18 cellular contexts compared by ENCODE assay signal in genomic region chr6:99711925-99712324, GRCh38.
DNase-seq lines count a peak whose midpoint lies in the region; ATAC-seq and TF ChIP-seq lines count a peak whose summit lies in the region.
"Had no signal": no experiment of that assay in that cellular context is flagged by ENCODE, and none has a peak within 500 bp of the region (broad histone marks: within the 10 kb centered on the region; RNA-seq: fewer than 3 reads in every experiment).

No MANE protein-coding gene starts in this region.

- TF ChIP-seq RAD21 in neural cell (conservative IDR thresholded peaks at IDR 0.05) = no peak

- H4K20me1 ChIP-seq in neural cell (ENCODE audit: insufficient read depth) = no peaks in the 10 kb centered on the region
- H4K20me1 ChIP-seq: BLaER1 had no signal

- H3K4me1 Mint-ChIP-seq in activated CD8-positive, alpha-beta T cell treated with anti-CD3 and anti-CD28 coated beads for 36 hours (ENCODE audit: low read depth) = no peaks in the 10 kb centered on the region
- H3K4me1 Mint-ChIP-seq: CD14-positive monocyte; CD4-positive, alpha-beta memory T cell had no signal

- H2AFZ ChIP-seq in neural cell (ENCODE audit: low read depth, low read length) = no peak overlapping the region
- H2AFZ ChIP-seq: GM23248 had no signal

- no peak for ATAC-seq in activated CD8-positive, alpha-beta T cell treated with anti-CD3 and anti-CD28 coated beads for 36 hours
- no peak for ATAC-seq in GM18502 (IDR thresholded peaks at IDR 0.05; ENCODE audit: poor library complexity, unreplicated experiment)
- ATAC-seq: HCT116 had no signal

- H3K27me3 Mint-ChIP-seq in activated CD8-positive, alpha-beta T cell treated with anti-CD3 and anti-CD28 coated beads for 36 hours = peaks cover 13% of the 10 kb centered on the region

- POLR2A ChIA-PET in activated CD8-positive, alpha-beta T cell treated with anti-CD3 and anti-CD28 coated beads for 36 hours (lab: Charles Lee) = no interaction called here

- peak overlapping the region; percentile 43 for H3K4me3 ChIP-seq in neural cell (ENCODE audit: low read length)
- H3K4me3 ChIP-seq: BLaER1, GM23248 had no signal

- intact Hi-C loops in activated CD8-positive, alpha-beta T cell treated with anti-CD3 and anti-CD28 coated beads for 36 hours (cut with micrococcal nuclease) = no loop called here

- H3K27ac Mint-ChIP-seq in activated CD8-positive, alpha-beta T cell treated with anti-CD3 and anti-CD28 coated beads for 36 hours = no peak overlapping the region
- H3K27ac Mint-ChIP-seq: CD14-positive monocyte, HFFc6 had no signal

- peak overlapping the region; percentile 15 for H3K4me2 ChIP-seq in neural cell (ENCODE audit: low read length)
- H3K4me2 ChIP-seq: BLaER1 had no signal

- no peaks in the 10 kb centered on the region for H3K27me3 ChIP-seq in neural cell (ENCODE audit: insufficient read depth, low read depth, low read length)
- H3K27me3 ChIP-seq: BLaER1 had no signal

- no peaks in the 10 kb centered on the region for H3K9me3 ChIP-seq in neural cell (ENCODE audit: low read length)
- H3K9me3 ChIP-seq: BLaER1 had no signal

- no peaks in the 10 kb centered on the region for H3K9me2 ChIP-seq in neural cell (ENCODE audit: insufficient read depth, low read length)

- H3K79me2 ChIP-seq in neural cell (replicated peaks; ENCODE audit: insufficient read depth, low read length) = no peaks in the 10 kb centered on the region

- no peak overlapping the region for H3K4me3 Mint-ChIP-seq in activated CD8-positive, alpha-beta T cell treated with anti-CD3 and anti-CD28 coated beads for 36 hours
- H3K4me3 Mint-ChIP-seq: CD14-positive monocyte; CD4-positive, alpha-beta memory T cell; HFFc6 had no signal

- CTCF ChIA-PET in activated CD8-positive, alpha-beta T cell treated with anti-CD3 and anti-CD28 coated beads for 36 hours (lab: Charles Lee) = no interaction called here

- DNase-seq in NCI-H748 treated with DMSO at 0.1 percent for 48 hours (lab: John Stamatoyannopoulos, UW) = peak; percentile 7
- no peak for DNase-seq in NCI-H748 (lab: John Stamatoyannopoulos, UW; ENCODE audit: unreplicated experiment)
- DNase-seq in NCI-H69 (lab: John Stamatoyannopoulos, UW) = peak; percentile 12
- no peak for DNase-seq in NCI-H187 treated with DMSO at 0.1 percent for 48 hours (lab: John Stamatoyannopoulos, UW)
- no peak for DNase-seq in activated CD8-positive, alpha-beta T cell treated with anti-CD3 and anti-CD28 coated beads for 36 hours
- DNase-seq: 8988T; CD4-positive, alpha-beta memory T cell; DMS153; DMS79 treated with DMSO at 0.1 percent for 48 hours; GM23248; H7; HFFc6; IMR-90 had no signal

- H3K9me3 Mint-ChIP-seq in activated CD8-positive, alpha-beta T cell treated with anti-CD3 and anti-CD28 coated beads for 36 hours = peaks cover 4% of the 10 kb centered on the region

- peak overlapping the region; percentile 39 for H3K27ac ChIP-seq in neural cell (ENCODE audit: low read length)
- H3K27ac ChIP-seq: BLaER1, GM23248 had no signal

- H3K36me3 ChIP-seq in neural cell (ENCODE audit: insufficient read depth, low read length) = no peaks in the 10 kb centered on the region
- H3K36me3 ChIP-seq: BLaER1 had no signal

- no peaks in the 10 kb centered on the region for H3K36me3 Mint-ChIP-seq in activated CD8-positive, alpha-beta T cell treated with anti-CD3 and anti-CD28 coated beads for 36 hours (ENCODE audit: low read depth)
- H3K36me3 Mint-ChIP-seq: CD14-positive monocyte; CD4-positive, alpha-beta memory T cell had no signal

- H3K9ac ChIP-seq in neural cell (ENCODE audit: low read length) = peak overlapping the region; percentile 2
- H3K9ac ChIP-seq: BLaER1, GM23248 had no signal

- H3F3A ChIP-seq in neural cell (ENCODE audit: insufficient read depth, low read length, poor library complexity, severe bottlenecking) = no peaks in the 10 kb centered on the region

- TF ChIP-seq EP300 in neural cell (conservative IDR thresholded peaks at IDR 0.05; ENCODE audit: poor library complexity, severe bottlenecking) = no peak

- TF ChIP-seq CTCF in neural cell (IDR thresholded peaks at IDR 0.05; ENCODE audit: poor library complexity, severe bottlenecking) = no peak
- TF ChIP-seq CTCF in activated CD8-positive, alpha-beta T cell treated with anti-CD3 and anti-CD28 coated beads for 36 hours (IDR thresholded peaks at IDR 0.05) = no peak

TF ChIP-seq in neural cell, 6 proteins besides CTCF, POLR2A, EP300 and RAD21:
- TF ChIP-seq REST (IDR thresholded peaks at IDR 0.05; ENCODE audit: borderline replicate concordance) (no peak), EZH2 (IDR thresholded peaks at IDR 0.05; ENCODE audit: borderline replicate concordance, insufficient read depth, low read length, poor library complexity, severe bottlenecking) (no peak), POLR2AphosphoS5 (IDR thresholded peaks at IDR 0.05) (no peak), SMC3 (conservative IDR thresholded peaks at IDR 0.05; ENCODE audit: poor library complexity) (no peak), TAF1 (IDR thresholded peaks at IDR 0.05; ENCODE audit: low read depth) (no peak), MXI1 (conservative IDR thresholded peaks at IDR 0.05; ENCODE audit: poor library complexity, severe bottlenecking) (no peak)

Comparison
In these comparisons a context has a peak if more than half of its experiments do, and no peak if none do; other contexts are left out.
1. DNase-seq: peak in NCI-H748 treated with DMSO at 0.1 percent for 48 hours (single experiment) and NCI-H69 (single experiment); none in NCI-H748 (single experiment), NCI-H187 treated with DMSO at 0.1 percent for 48 hours (single experiment) and activated CD8-positive, alpha-beta T cell treated with anti-CD3 and anti-CD28 coated beads for 36 hours (single experiment).